28 cellular contexts compared by ENCODE assay signal in the genomic region with DNA sequence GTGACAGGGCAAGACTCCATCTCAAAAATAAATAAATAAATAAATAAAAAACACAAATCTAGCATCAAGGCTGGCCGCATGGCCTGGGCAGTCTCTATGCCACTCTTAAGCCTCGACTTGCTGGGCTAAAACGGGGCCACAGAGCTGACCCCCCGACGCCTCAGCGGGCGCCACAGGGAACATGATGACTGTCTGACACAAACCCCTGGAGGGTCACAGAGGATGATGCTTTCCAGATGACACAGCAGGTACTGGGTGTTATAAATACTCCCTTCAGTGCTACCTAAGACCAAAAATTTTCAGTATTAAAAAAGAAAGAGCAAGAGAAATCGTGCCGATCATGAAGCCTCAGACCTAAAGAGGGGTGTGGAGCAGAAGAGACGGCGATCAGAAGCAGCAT.
"Had no signal": no experiment of that assay in that cellular context is flagged by ENCODE, and none has a peak within 500 bp of the region (broad histone marks: within the 10 kb centered on the region; RNA-seq: fewer than 3 reads in every experiment).

No MANE protein-coding gene starts in this region.

- H3K4me1 ChIP-seq: foreskin keratinocyte, left lung, testis, transverse colon had no signal

- H3K36me3 ChIP-seq: right atrium auricular region, transverse colon had no signal

- H3K4me1 Mint-ChIP-seq: activated CD4-positive, alpha-beta T cell treated with anti-CD3 and anti-CD28 coated beads for 36 hours had no signal

- H3K4me2 ChIP-seq: smooth muscle cell had no signal

- H3K4me3 Mint-ChIP-seq: activated CD4-positive, alpha-beta T cell treated with anti-CD3 and anti-CD28 coated beads for 36 hours; activated naive CD4-positive, alpha-beta T cell treated with anti-CD3 and anti-CD28 coated beads for 36 hours; activated naive CD8-positive, alpha-beta T cell treated with anti-CD3 and anti-CD28 coated beads, Interleukin-2, amount 10 ng/mL, durations not matched to agents 7 days and 5 days; activated T-helper 1 cell treated with anti-CD3 and anti-CD28 coated beads, Interleukin-12 subunit alpha, Interleukin-12 subunit beta, Interleukin-2, Interleukin-4 antibody, amounts not matched to agents 30 ng/mL and 10 ng/mL and 1 ng/mL, durations not matched to agents 14 hours and 24 hours and 36 hours; T-helper 2 cell treated with Interferon-gamma antibody and Interleukin-4, amounts not matched to agents 5 μg/mL and 100 μg/mL, for 36 hours had no signal

- H3K9me3 ChIP-seq: testis had no signal

- DNase-seq: activated CD4-positive, alpha-beta T cell treated with anti-CD3 and anti-CD28 coated beads for 36 hours; activated CD4-positive, alpha-beta T cell treated with anti-CD3 and anti-CD28 coated beads, Interleukin-2, amount 50 U/mL, for 48 hours; activated CD4-positive, CD25-positive, alpha-beta regulatory T cell; activated CD8-positive, alpha-beta memory T cell treated with anti-CD3 and anti-CD28 coated beads, Interleukin-2, amount 50 U/mL, for 4 hours; activated effector memory CD4-positive, alpha-beta T cell treated with anti-CD3 and anti-CD28 coated beads, Interleukin-2, amount 50 U/mL, for 16 hours; activated naive CD4-positive, alpha-beta T cell treated with anti-CD3 and anti-CD28 coated beads for 36 hours; activated naive CD8-positive, alpha-beta T cell treated with anti-CD3 and anti-CD28 coated beads, Interleukin-2, amount 10 ng/mL, durations not matched to agents 7 days and 5 days; activated T-cell treated with anti-CD3 and anti-CD28 coated beads, Interleukin-2, amount 50 U/mL, for 1 hour; amygdala; caudate nucleus; dermis blood vessel endothelial cell; effector CD4-positive, alpha-beta T cell; foreskin keratinocyte; heart right ventricle; kidney glomerular epithelial cell; left lung; occipital lobe; stimulated activated CD4-positive, alpha-beta T cell treated with anti-CD3 and anti-CD28 coated beads, Interleukin-1b, Interleukin-23, amount 100 ng/mL, for 48 hours; stimulated activated naive CD8-positive, alpha-beta T cell treated with anti-CD3 and anti-CD28 coated beads, Interleukin-15, Interleukin-2, amounts not matched to agents 100 U/mL and 50 U/mL, for 24 hours; T-helper 1 cell; testis; transverse colon had no signal

- H3K4me3 ChIP-seq: esophagus muscularis mucosa, heart right ventricle, left lung, lung, right atrium auricular region, smooth muscle cell, testis, transverse colon had no signal

- H3K27me3 Mint-ChIP-seq: activated CD4-positive, alpha-beta T cell treated with anti-CD3 and anti-CD28 coated beads for 36 hours; activated naive CD8-positive, alpha-beta T cell treated with anti-CD3 and anti-CD28 coated beads, Interleukin-2, amount 10 ng/mL, durations not matched to agents 7 days and 5 days had no signal

- ATAC-seq: activated CD4-positive, alpha-beta T cell treated with anti-CD3 and anti-CD28 coated beads for 36 hours; heart right ventricle; left lung; stimulated activated naive CD8-positive, alpha-beta T cell treated with anti-CD3 and anti-CD28 coated beads, Interleukin-15, Interleukin-2, amounts not matched to agents 100 U/mL and 50 U/mL, for 24 hours had no signal

- H3K27ac Mint-ChIP-seq: activated CD4-positive, alpha-beta T cell treated with anti-CD3 and anti-CD28 coated beads for 36 hours; activated naive CD4-positive, alpha-beta T cell treated with anti-CD3 and anti-CD28 coated beads for 36 hours; activated naive CD8-positive, alpha-beta T cell treated with anti-CD3 and anti-CD28 coated beads, Interleukin-2, amount 10 ng/mL, durations not matched to agents 7 days and 5 days; activated T-helper 1 cell treated with anti-CD3 and anti-CD28 coated beads, Interleukin-12 subunit alpha, Interleukin-12 subunit beta, Interleukin-2, Interleukin-4 antibody, amounts not matched to agents 30 ng/mL and 10 ng/mL and 1 ng/mL, durations not matched to agents 14 hours and 24 hours and 36 hours; T-helper 2 cell treated with Interferon-gamma antibody and Interleukin-4, amounts not matched to agents 5 μg/mL and 100 μg/mL, for 36 hours had no signal

- H3K27ac ChIP-seq: esophagus muscularis mucosa, foreskin keratinocyte, heart right ventricle, left lung, right atrium auricular region, testis, transverse colon had no signal

- H3K27me3 ChIP-seq: esophagus muscularis mucosa, foreskin keratinocyte, heart right ventricle, left lung, right atrium auricular region, testis, transverse colon had no signal
